Comparison of ENCODE assay signal across 8 cellular contexts in the genomic region with DNA sequence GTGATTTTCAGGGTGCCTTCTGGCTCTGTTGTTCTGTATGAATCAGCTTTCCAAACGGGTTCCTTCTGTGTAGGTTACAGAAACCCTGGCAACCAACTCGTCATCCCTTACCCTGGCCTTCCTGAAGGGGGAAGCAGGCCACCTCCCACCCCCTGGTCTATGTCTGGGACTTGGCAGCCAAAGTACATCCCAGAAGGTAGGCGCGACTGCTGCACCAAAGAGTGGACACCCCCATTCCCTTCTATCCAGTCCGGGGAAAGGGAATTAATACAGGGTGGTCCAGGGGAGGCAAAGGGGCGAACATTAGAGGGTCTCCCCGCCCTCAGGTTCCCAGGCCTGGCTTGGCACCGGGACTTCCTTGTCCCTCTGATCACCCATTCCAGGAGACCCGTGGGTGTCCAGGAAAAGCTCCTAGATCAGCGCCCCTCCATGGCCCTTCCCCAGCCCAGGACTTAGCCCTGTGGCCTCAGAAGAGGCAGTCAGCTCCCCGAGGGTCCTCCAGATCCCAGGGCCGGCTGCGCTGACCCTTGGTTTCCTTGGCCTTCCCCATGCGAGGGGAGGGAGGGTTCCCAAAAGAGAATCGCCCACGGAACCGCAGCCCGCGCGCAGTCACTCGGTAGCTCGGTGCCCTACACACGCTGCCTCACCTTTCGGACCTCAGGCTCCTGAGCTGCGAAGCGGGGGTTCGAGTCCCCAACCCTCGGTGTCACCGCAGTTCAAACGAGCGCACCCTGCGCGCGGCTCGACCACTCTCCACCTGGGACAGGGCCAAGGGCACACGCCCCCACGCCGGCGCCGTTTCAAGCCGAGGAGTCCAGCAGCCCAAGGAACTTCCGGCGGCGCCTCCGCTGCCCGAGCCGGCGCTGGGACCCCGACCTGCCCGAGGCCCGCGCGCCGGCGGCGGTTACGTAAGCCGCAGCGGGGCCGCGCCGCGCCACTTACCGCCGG. TPM values are rescaled to one million over a fixed set of nuclear protein-coding genes. Genes with fewer than 3 reads are reported as not detected.
DNase-seq lines count a peak whose midpoint lies in the region; ATAC-seq and TF ChIP-seq lines count a peak whose summit lies in the region.

A gene with protein sequence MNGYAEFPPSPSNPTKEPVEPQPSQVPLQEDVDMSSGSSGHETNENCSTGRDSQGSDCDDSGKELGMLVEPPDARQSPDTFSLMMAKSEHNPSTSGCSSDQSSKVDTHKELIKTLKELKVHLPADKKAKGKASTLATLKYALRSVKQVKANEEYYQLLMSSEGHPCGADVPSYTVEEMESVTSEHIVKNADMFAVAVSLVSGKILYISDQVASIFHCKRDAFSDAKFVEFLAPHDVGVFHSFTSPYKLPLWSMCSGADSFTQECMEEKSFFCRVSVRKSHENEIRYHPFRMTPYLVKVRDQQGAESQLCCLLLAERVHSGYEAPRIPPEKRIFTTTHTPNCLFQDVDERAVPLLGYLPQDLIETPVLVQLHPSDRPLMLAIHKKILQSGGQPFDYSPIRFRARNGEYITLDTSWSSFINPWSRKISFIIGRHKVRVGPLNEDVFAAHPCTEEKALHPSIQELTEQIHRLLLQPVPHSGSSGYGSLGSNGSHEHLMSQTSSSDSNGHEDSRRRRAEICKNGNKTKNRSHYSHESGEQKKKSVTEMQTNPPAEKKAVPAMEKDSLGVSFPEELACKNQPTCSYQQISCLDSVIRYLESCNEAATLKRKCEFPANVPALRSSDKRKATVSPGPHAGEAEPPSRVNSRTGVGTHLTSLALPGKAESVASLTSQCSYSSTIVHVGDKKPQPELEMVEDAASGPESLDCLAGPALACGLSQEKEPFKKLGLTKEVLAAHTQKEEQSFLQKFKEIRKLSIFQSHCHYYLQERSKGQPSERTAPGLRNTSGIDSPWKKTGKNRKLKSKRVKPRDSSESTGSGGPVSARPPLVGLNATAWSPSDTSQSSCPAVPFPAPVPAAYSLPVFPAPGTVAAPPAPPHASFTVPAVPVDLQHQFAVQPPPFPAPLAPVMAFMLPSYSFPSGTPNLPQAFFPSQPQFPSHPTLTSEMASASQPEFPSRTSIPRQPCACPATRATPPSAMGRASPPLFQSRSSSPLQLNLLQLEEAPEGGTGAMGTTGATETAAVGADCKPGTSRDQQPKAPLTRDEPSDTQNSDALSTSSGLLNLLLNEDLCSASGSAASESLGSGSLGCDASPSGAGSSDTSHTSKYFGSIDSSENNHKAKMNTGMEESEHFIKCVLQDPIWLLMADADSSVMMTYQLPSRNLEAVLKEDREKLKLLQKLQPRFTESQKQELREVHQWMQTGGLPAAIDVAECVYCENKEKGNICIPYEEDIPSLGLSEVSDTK (N-terminal part only) (minus strand): TSS at position 909 of the 948 bp plus-strand sequence. CDS start 10,674 bp downstream, outside the sequence.

- peaks cover 16 to 22% (median 20%) of the 10 kb centered on the region in 3 donors for H3K27me3 Mint-ChIP-seq in immature natural killer cell (ENCODE audit: low read depth in 3 of 3)

- H3K27ac Mint-ChIP-seq in immature natural killer cell = peak within 1 kb of the TSS; percentile 96 to 100 (median 98)

- no peaks in the 10 kb centered on the region for H3K9me3 Mint-ChIP-seq in immature natural killer cell

- TF ChIP-seq CTCF in mammary epithelial cell (conservative IDR thresholded peaks at IDR 0.05 in 1 of 2, IDR thresholded peaks at IDR 0.05 in 1 of 2; ENCODE audit: extremely low read depth in 1 of 2, insufficient read depth in 1 of 2, low read depth in 1 of 2, low read length in 2 of 2) = peak in 1 of 2 donors; percentile 45

- H3K27me3 ChIP-seq in HUES6 (ENCODE audit: control insufficient read depth, insufficient read depth, low read length) (peaks cover 6% of the 10 kb centered on the region; the same call in 1 of the 2 replicates), mammary epithelial cell (ENCODE audit: insufficient read depth, low read length) (no peaks in the 10 kb centered on the region), skeletal muscle satellite cell (ENCODE audit: control insufficient read depth, insufficient read depth, low read length) (no peaks in the 10 kb centered on the region)

- H3K4me3 ChIP-seq in HUES6 (ENCODE audit: low read depth, low read length) (peak within 1 kb of the TSS; percentile 83), mammary epithelial cell (replicated peaks in 1 of 3; ENCODE audit: insufficient read depth in 1 of 3, low read depth in 2 of 3, low read length in 3 of 3) (peak within 1 kb of the TSS; percentile 61 to 80 (median 78)), skeletal muscle satellite cell (ENCODE audit: low read length) (peak within 1 kb of the TSS; percentile 81)

- dilution Hi-C loops in mammary epithelial cell (cut with HindIII; ENCODE audit: low sequenced_read_pairs) = no loop called here

- no peak within 1 kb of the TSS for H3K27ac ChIP-seq in HUES6 (ENCODE audit: low read depth, low read length)
- H3K27ac ChIP-seq in mammary epithelial cell (ENCODE audit: insufficient read depth, low read depth, low read length) = peak within 1 kb of the TSS; percentile 99

- BruUV-seq in mammary epithelial cell (replicated peaks; lab: Mats Ljungman, UMichigan) = TSS peak; percentile 50

- 2% methylated on average over 6 of the region's 65 CpGs for WGBS in mammary epithelial cell (ENCODE audit: low coverage, missing lambda C conversion rate)

- no peaks in the 10 kb centered on the region for H4K20me1 ChIP-seq in mammary epithelial cell (ENCODE audit: insufficient read depth, low read length)

- peak; percentile 65 for DNase-seq in G401 (ENCODE audit: low spot score)
- DNase-seq in mammary epithelial cell = peak; percentile 91
- DNase-seq in immature natural killer cell = peak; percentile 14 to 28 (median 24)
- no peak for DNase-seq in activated CD4-positive, CD25-positive, alpha-beta regulatory T cell treated with anti-CD3 and anti-CD28 coated beads, Interleukin-2, amount 50 U/mL, for 72 hours

- CTCF ChIA-PET in mammary epithelial cell (lab: Charles Lee; ENCODE audit: low non-redundant PET) = interaction anchor here (0.6 kb wide), 3 partner anchors 25 to 83 kb away, joined by 3 to 4 read pairs (median 4); no protein-coding TSS in a partner anchor

- no peaks in the 10 kb centered on the region for H3K36me3 ChIP-seq in HUES6 (ENCODE audit: control insufficient read depth, insufficient read depth, low read length)
- H3K36me3 ChIP-seq in mammary epithelial cell (ENCODE audit: insufficient read depth, low read length) = no peaks in the 10 kb centered on the region
- H3K36me3 ChIP-seq in skeletal muscle satellite cell (ENCODE audit: insufficient read depth, low read length) = no peaks in the 10 kb centered on the region

- intact Hi-C loops in T-helper 1 cell treated with Interleukin-12 subunit alpha and Interleukin-12 subunit beta and Interleukin-4 antibody, amounts not matched to agents 30 ng/mL and 1 ng/mL, for 36 hours (cut with micrococcal nuclease) = loop anchor here (1.0 to 2.0 kb wide), 11 partner anchors 25 to 1033 kb away; a partner anchor contains a TSS
- intact Hi-C loops in mammary epithelial cell (cut with micrococcal nuclease) = loop anchor here (1.0 to 5.0 kb wide), 3 partner anchors 32 to 596 kb away; a partner anchor contains a TSS

- peaks cover 37 to 43% of the 10 kb centered on the region in 2 donors for H3K4me1 Mint-ChIP-seq in immature natural killer cell

- ATAC-seq in GM21390 (IDR thresholded peaks at IDR 0.05; ENCODE audit: unreplicated experiment) = peak; percentile 34

- H3K9ac ChIP-seq in HUES6 (ENCODE audit: low read length) (peak within 1 kb of the TSS; percentile 67), mammary epithelial cell (ENCODE audit: insufficient read depth, low read length) (peak within 1 kb of the TSS; percentile 98), skeletal muscle satellite cell (ENCODE audit: low read depth, low read length) (peak within 1 kb of the TSS; percentile 82)

- peak within 1 kb of the TSS; percentile 97 for H3K4me2 ChIP-seq in mammary epithelial cell (ENCODE audit: insufficient read depth, low read depth, low read length)
- peak within 1 kb of the TSS; percentile 95 for H3K4me2 ChIP-seq in skeletal muscle satellite cell (ENCODE audit: low read length)

- H3K4me3 Mint-ChIP-seq in immature natural killer cell = peak within 1 kb of the TSS; percentile 82 to 94 (median 91)

- H3K4me1 ChIP-seq in HUES6 (ENCODE audit: control insufficient read depth, insufficient read depth, low read length) (peaks cover 39% of the 10 kb centered on the region), mammary epithelial cell (ENCODE audit: insufficient read depth, low read length) (peaks cover 55% of the 10 kb centered on the region), skeletal muscle satellite cell (ENCODE audit: control insufficient read depth, insufficient read depth, low read length) (peaks cover 37% of the 10 kb centered on the region)

- H3K9me3 ChIP-seq in HUES6 (ENCODE audit: control insufficient read depth, insufficient read depth, low read depth, low read length) (no peaks in the 10 kb centered on the region), mammary epithelial cell (replicated peaks; ENCODE audit: insufficient read depth, low read length) (no peaks in the 10 kb centered on the region), skeletal muscle satellite cell (replicated peaks; ENCODE audit: low read length) (no peaks in the 10 kb centered on the region)

- H3K36me3 Mint-ChIP-seq in immature natural killer cell = no peaks in the 10 kb centered on the region

- peaks cover 45% of the 10 kb centered on the region for H3K79me2 ChIP-seq in mammary epithelial cell (ENCODE audit: insufficient read depth, low read length)

- peak within 1 kb of the TSS; percentile 58 for H2AFZ ChIP-seq in mammary epithelial cell (ENCODE audit: low read depth, low read length)

- in situ Hi-C loops in G401 (cut with HindIII; ENCODE audit: low sequenced_read_pairs) (no loop called here), mammary epithelial cell (cut with MboI; ENCODE audit: low sequenced_read_pairs in 2 of 2) (loop anchor here in 1 of 2 donors (10.0 kb wide), 1 partner anchor 147 kb away; no protein-coding TSS in a partner anchor)

RNA-seq across cellular contexts. Expression of the gene that starts here (rescaled TPM):
- total RNA-seq in G401 (2014; rRNA removed; shearing (Covaris generic)) = 0.86 and 4.3 TPM in 2 replicates
- total RNA-seq in T-helper 1 cell treated with Interleukin-12 subunit alpha and Interleukin-12 subunit beta and Interleukin-4 antibody, amounts not matched to agents 30 ng/mL and 1 ng/mL, for 36 hours = 10.6 and 10.7 TPM in 2 replicates
- total RNA-seq in mammary epithelial cell = 1 to 10 TPM; 6.3 to 7.8 TPM
- polyA plus RNA-seq in mammary epithelial cell (2.1 TPM), immature natural killer cell (1 to 10 TPM; 1.0 to 8.5 (median 7.2) TPM)
- 11.2 TPM for polyA minus RNA-seq in mammary epithelial cell
- total RNA-seq in skeletal muscle satellite cell (2012; rRNA removed) = 1.5 and 3.7 TPM in 2 replicates
